ENCODE assay signal across 1 cellular context in genomic region chr1:40313958-40314720, GRCh38.
TF ChIP-seq lines count a peak whose summit lies in the region.

No MANE protein-coding gene starts in this region.

TF ChIP-seq in HepG2, 621 proteins besides CTCF, POLR2A, EP300 and RAD21 (continued from another document and continues in another):
- TF ChIP-seq ZNF503 (CRISPR knock-in tag; IDR thresholded peaks at IDR 0.05) (0 out of 2 replicates have a peak, but pooled peaks have one; percentile 10), GLI4 (CRISPR knock-in tag; IDR thresholded peaks at IDR 0.05; ENCODE audit: borderline replicate concordance) (no peak), KAT8 (CRISPR knock-in tag; IDR thresholded peaks at IDR 0.05) (0 out of 2 replicates have a peak, but pooled peaks have one; percentile 2), EED (CRISPR knock-in tag; IDR thresholded peaks at IDR 0.05) (0 out of 2 replicates have a peak, but pooled peaks have one; percentile 46), ZC3H4 (CRISPR knock-in tag; IDR thresholded peaks at IDR 0.05; ENCODE audit: borderline replicate concordance) (no peak), GMEB1 (CRISPR knock-in tag; IDR thresholded peaks at IDR 0.05; ENCODE audit: borderline replicate concordance) (no peak), TARDBP (CRISPR knock-in tag; IDR thresholded peaks at IDR 0.05) (no peak), ARNT2 (CRISPR knock-in tag; IDR thresholded peaks at IDR 0.05; ENCODE audit: low read depth) (no peak), MAF1 (CRISPR knock-in tag; IDR thresholded peaks at IDR 0.05; ENCODE audit: borderline replicate concordance) (no peak), YEATS4 (CRISPR knock-in tag; IDR thresholded peaks at IDR 0.05; ENCODE audit: borderline replicate concordance) (no peak), RXRA (CRISPR knock-in tag; IDR thresholded peaks at IDR 0.05) (0 out of 2 replicates have a peak, but pooled peaks have one; percentile 14), ZNF501 (CRISPR knock-in tag; IDR thresholded peaks at IDR 0.05) (no peak; the same call in 1 of the 2 replicates), ZNF430 (CRISPR knock-in tag; IDR thresholded peaks at IDR 0.05) (no peak), ZNF570 (CRISPR knock-in tag; IDR thresholded peaks at IDR 0.05; ENCODE audit: borderline replicate concordance) (no peak), CBFB (CRISPR knock-in tag; IDR thresholded peaks at IDR 0.05) (no peak), TCF12 (IDR thresholded peaks at IDR 0.05) (no peak), TCF12 (CRISPR knock-in tag; IDR thresholded peaks at IDR 0.05) (no peak), KDM3A (CRISPR knock-in tag; IDR thresholded peaks at IDR 0.05; ENCODE audit: low read depth) (no peak), ZNF660 (CRISPR knock-in tag; IDR thresholded peaks at IDR 0.05; ENCODE audit: borderline replicate concordance, low read depth) (no peak), ZIK1 (CRISPR knock-in tag; IDR thresholded peaks at IDR 0.05; ENCODE audit: borderline replicate concordance, low read depth) (no peak), TEAD2 (CRISPR knock-in tag; IDR thresholded peaks at IDR 0.05) (no peak), RBAK (CRISPR knock-in tag; IDR thresholded peaks at IDR 0.05) (no peak), ZBTB1 (CRISPR knock-in tag; IDR thresholded peaks at IDR 0.05; ENCODE audit: borderline replicate concordance) (no peak), FOXP1 (IDR thresholded peaks at IDR 0.05) (no peak), FOXP1 (CRISPR knock-in tag; IDR thresholded peaks at IDR 0.05) (no peak), ZNF468 (CRISPR knock-in tag; IDR thresholded peaks at IDR 0.05) (no peak), ZNF558 (CRISPR knock-in tag; IDR thresholded peaks at IDR 0.05; ENCODE audit: borderline replicate concordance) (0 out of 2 replicates have a peak, but pooled peaks have one; percentile 6), ZNF225 (CRISPR knock-in tag; IDR thresholded peaks at IDR 0.05) (no peak), FIP1L1 (IDR thresholded peaks at IDR 0.05; ENCODE audit: borderline replicate concordance, insufficient read depth, low read depth, low read length) (no peak), MAX (IDR thresholded peaks at IDR 0.05) (no peak), ZNF33A (CRISPR knock-in tag; IDR thresholded peaks at IDR 0.05; ENCODE audit: borderline replicate concordance) (no peak), ZNF24 (IDR thresholded peaks at IDR 0.05) (no peak), THAP9 (CRISPR knock-in tag; IDR thresholded peaks at IDR 0.05; ENCODE audit: borderline replicate concordance) (no peak), ZNF142 (CRISPR knock-in tag; IDR thresholded peaks at IDR 0.05) (no peak), ZFP36 (IDR thresholded peaks at IDR 0.05; ENCODE audit: borderline replicate concordance, low read depth, low read length, partially characterized antibody) (no peak), MTA1 (CRISPR knock-in tag; IDR thresholded peaks at IDR 0.05; ENCODE audit: borderline replicate concordance) (no peak), ZSCAN31 (CRISPR knock-in tag; IDR thresholded peaks at IDR 0.05; ENCODE audit: low read depth) (no peak), MIXL1 (CRISPR knock-in tag; IDR thresholded peaks at IDR 0.05) (no peak), PCBP2 (optimal IDR thresholded peaks at IDR 0.05; ENCODE audit: low read depth, low read length, poor library complexity, severe bottlenecking) (no peak), GPN1 (CRISPR knock-in tag; IDR thresholded peaks at IDR 0.05; ENCODE audit: borderline replicate concordance) (no peak; the same call in 1 of the 2 replicates), ZNF205 (CRISPR knock-in tag; IDR thresholded peaks at IDR 0.05) (no peak), ZNF605 (CRISPR knock-in tag; IDR thresholded peaks at IDR 0.05) (no peak), CENPT (CRISPR knock-in tag; IDR thresholded peaks at IDR 0.05; ENCODE audit: low read depth) (no peak), ZNF687 (CRISPR knock-in tag; IDR thresholded peaks at IDR 0.05) (peak; percentile 52), TBL1XR1 (IDR thresholded peaks at IDR 0.05; ENCODE audit: borderline replicate concordance, low read length, partially characterized antibody) (peak; percentile 3), ZBTB4 (CRISPR knock-in tag; IDR thresholded peaks at IDR 0.05; ENCODE audit: borderline replicate concordance) (no peak), NR2C2 (CRISPR knock-in tag; IDR thresholded peaks at IDR 0.05; ENCODE audit: borderline replicate concordance) (peak; percentile 51; the same call in 1 of the 2 replicates)
